ENCODE assay signal across 7 cellular contexts in genomic region chr13:65028101-65028500, GRCh38.
"Had no signal": no experiment of that assay in that cellular context is flagged by ENCODE, and none has a peak within 500 bp of the region (broad histone marks: within the 10 kb centered on the region; RNA-seq: fewer than 3 reads in every experiment).

No MANE protein-coding gene starts in this region.

- H3K36me3 Mint-ChIP-seq: IgD-negative memory B cell had no signal

- H3K27ac ChIP-seq: HL-60 had no signal

- H3K27me3 Mint-ChIP-seq: IgD-negative memory B cell had no signal

- DNase-seq: IMR-90, KBM-7, KG1 had no signal

- H3K4me3 Mint-ChIP-seq: IgD-negative memory B cell had no signal

- H3K27ac Mint-ChIP-seq: IgD-negative memory B cell had no signal

- ATAC-seq: HepG2 had no signal

- FAIRE-seq: HepG2, HTR-8/SVneo had no signal
